8 cellular contexts compared by ENCODE assay signal in the genomic region with DNA sequence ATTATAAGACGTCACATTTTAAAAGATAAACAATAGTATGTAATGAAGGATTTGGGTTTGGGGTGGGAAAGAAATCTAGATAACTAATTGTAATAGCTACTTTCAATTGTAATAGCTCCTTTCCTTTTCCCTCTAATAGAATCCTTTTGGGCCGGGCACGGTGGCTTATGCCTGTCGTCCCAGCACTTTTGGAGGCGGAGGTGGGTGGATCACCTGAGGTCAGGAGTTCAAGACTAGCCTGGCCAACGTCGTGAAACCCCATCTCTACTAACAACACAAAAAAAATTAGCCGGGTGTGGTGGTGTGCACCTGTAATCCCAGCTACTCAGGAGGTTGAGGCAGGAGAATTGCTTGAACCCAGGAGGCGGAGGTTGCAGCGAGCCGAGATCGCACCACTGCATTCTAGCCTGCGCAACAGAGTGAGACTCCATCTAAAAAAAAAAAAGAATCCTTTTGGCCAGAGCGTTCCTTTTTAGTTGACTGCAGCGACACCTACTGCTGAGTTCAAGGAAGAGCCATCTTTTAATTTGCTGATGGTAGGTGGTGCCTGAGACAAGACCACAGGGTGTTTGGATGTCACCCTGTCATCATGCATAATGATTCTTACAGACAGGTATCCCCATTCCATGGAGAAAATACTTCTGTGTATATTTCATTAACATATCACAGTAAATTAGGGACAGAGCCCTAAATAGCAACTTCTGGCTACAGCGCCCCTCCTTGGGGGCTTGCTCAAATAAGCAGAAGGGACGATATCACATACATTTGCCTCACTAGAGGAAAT.
DNase-seq lines count a peak whose midpoint lies in the region; ATAC-seq and TF ChIP-seq lines count a peak whose summit lies in the region.

No MANE protein-coding gene starts in this region.

- no peak overlapping the region for H3K27ac ChIP-seq in colonic mucosa
- no peak overlapping the region for H3K27ac ChIP-seq in left lung

- H3K4me1 ChIP-seq in colonic mucosa = no peaks in the 10 kb centered on the region
- H3K4me1 ChIP-seq in left lung = no peaks in the 10 kb centered on the region

- H3K9me3 ChIP-seq in colonic mucosa (no peaks in the 10 kb centered on the region), left lung (no peaks in the 10 kb centered on the region)

- H3K36me3 ChIP-seq in colonic mucosa = no peaks in the 10 kb centered on the region
- H3K36me3 ChIP-seq in left lung = no peaks in the 10 kb centered on the region

- TF ChIP-seq CTCF in colonic mucosa (IDR thresholded peaks at IDR 0.05) (peak; percentile 58), left lung (IDR thresholded peaks at IDR 0.05) (peak; percentile 58 to 71)

- intact Hi-C loops in colonic mucosa (cut with DNase I) (loop anchor here (2.0 to 5.0 kb wide), 2 partner anchors 380 to 586 kb away; no protein-coding TSS in a partner anchor), left lung (cut with DNase I) (no loop called here)

- H3K27me3 ChIP-seq in colonic mucosa (no peaks in the 10 kb centered on the region), left lung (no peaks in the 10 kb centered on the region)

- ATAC-seq in HG02938 (IDR thresholded peaks at IDR 0.05; ENCODE audit: unreplicated experiment) = peak; percentile 88
- peak; percentile 93 for ATAC-seq in left lung

- peak; percentile 15 for DNase-seq in activated naive CD4-positive, alpha-beta T cell treated with Interleukin-2 at 50 U/mL for 16 hours
- DNase-seq in activated naive CD4-positive, alpha-beta T cell (lab: John Stamatoyannopoulos, UW) = no peak
- DNase-seq in NCI-H1694 (lab: John Stamatoyannopoulos, UW) (peak; percentile 76), T-helper 1 cell (peak in 4 of 5 donors; percentile 12 to 42 (median 19)), colonic mucosa (peak; percentile 47), left lung (no peak)
- DNase-seq in stimulated activated CD4-positive, alpha-beta T cell treated with anti-CD3 and anti-CD28 coated beads, TNF-alpha, amount 100 ng/mL, for 48 hours (ENCODE audit: low read depth in 3 of 3) = peak; percentile 3 to 43 (median 4)

- no peak overlapping the region for H3K9ac ChIP-seq in colonic mucosa (ENCODE audit: low read depth in 2 of 2, low read length in 2 of 2)

- H3K4me3 ChIP-seq in colonic mucosa (no peak overlapping the region), left lung (no peak overlapping the region)

Comparison
In these comparisons a context has a peak if more than half of its experiments do, and no peak if none do; other contexts are left out.
1. DNase-seq: peak in activated naive CD4-positive, alpha-beta T cell treated with Interleukin-2 at 50 U/mL for 16 hours (single experiment), NCI-H1694 (single experiment), T-helper 1 cell (4 of 5), colonic mucosa (single experiment) and stimulated activated CD4-positive, alpha-beta T cell treated with anti-CD3 and anti-CD28 coated beads, TNF-alpha, amount 100 ng/mL, for 48 hours (3 of 3); none in activated naive CD4-positive, alpha-beta T cell (0 of 4) and left lung (0 of 2).